ENCODE assay signal across 24 cellular contexts in the genomic region with DNA sequence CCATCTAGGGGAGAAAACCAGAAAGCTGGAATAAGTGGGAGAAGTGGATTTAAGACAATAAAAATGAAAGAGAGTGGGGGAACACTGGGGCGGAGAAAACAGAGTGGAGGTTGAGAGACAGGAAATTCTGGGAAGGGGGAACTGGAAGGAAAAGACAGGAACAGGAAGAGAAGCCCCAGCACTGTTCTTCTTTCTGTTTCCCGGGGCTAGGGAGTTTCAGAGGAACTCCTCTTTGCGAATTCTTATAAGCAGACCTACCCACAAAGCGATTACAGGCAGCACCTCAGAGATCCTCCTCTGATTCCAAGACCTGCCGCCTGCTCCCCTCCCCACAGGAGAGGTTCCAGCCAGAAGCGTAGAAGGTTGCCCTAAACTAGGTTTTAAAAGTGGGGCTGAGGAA. TPM values are rescaled to one million over a fixed set of nuclear protein-coding genes. Genes with fewer than 3 reads are reported as not detected.
DNase-seq lines count a peak whose midpoint lies in the region; ATAC-seq, FAIRE-seq and TF ChIP-seq lines count a peak whose summit lies in the region.
"Had no signal": no experiment of that assay in that cellular context is flagged by ENCODE, and none has a peak within 500 bp of the region (broad histone marks: within the 10 kb centered on the region; RNA-seq: fewer than 3 reads in every experiment).

No MANE protein-coding gene starts in this region.

- H3K27ac ChIP-seq in right lobe of liver (peak overlapping the region in 1 of 3 donors; percentile 3), HepG2 (ENCODE audit: extremely low read length, insufficient read depth, low read length) (no peak overlapping the region), lower lobe of right lung (peak overlapping the region; percentile 39), hepatocyte (no peak overlapping the region)

- H3K4me1 ChIP-seq in right lobe of liver, result peaks cover 0 to 7% (median 0%) of the 10 kb centered on the region in 4 donors
- no peaks in the 10 kb centered on the region for H3K4me1 ChIP-seq in HepG2 (ENCODE audit: insufficient read depth, low read length)
- H3K4me1 ChIP-seq in lower lobe of right lung, result peaks cover 32% of the 10 kb centered on the region
- no peaks in the 10 kb centered on the region for H3K4me1 ChIP-seq in hepatocyte (ENCODE audit: insufficient read depth)

- BruUV-seq in HepG2 (replicated peaks; lab: Mats Ljungman, UMichigan), result no TSS peak

- POLR2A ChIA-PET in HepG2 (lab: Yijun Ruan, JAX), result interaction anchor here (0.5 kb wide), 1 partner anchor 303 kb away, joined by 3 read pairs; no protein-coding TSS in a partner anchor

- CTCF ChIA-PET in HepG2 (lab: Yijun Ruan, JAX; ENCODE audit: low intra/inter-chr PET ratio, low total read pairs), result no interaction called here

- TF ChIP-seq POLR2A in right lobe of liver (IDR thresholded peaks at IDR 0.05) (no peak), HepG2 (IDR thresholded peaks at IDR 0.05; ENCODE audit: insufficient read depth in 1 of 2, low read depth in 2 of 2, low read length in 2 of 2) (no peak)

- no peak overlapping the region for H3K4me3 ChIP-seq in right lobe of liver
- H3K4me3 ChIP-seq in HepG2 (replicated peaks in 1 of 3; ENCODE audit: insufficient read depth in 1 of 3, low read depth in 2 of 3, low read length in 3 of 3), result no peak overlapping the region
- H3K4me3 ChIP-seq in lower lobe of right lung, result peak overlapping the region; percentile 5
- H3K4me3 ChIP-seq in H7 (ENCODE audit: insufficient read depth, low read depth, low read length), result no peak overlapping the region
- H3K4me3 ChIP-seq in hepatocyte, result no peak overlapping the region
- H3K4me3 ChIP-seq: lung had no signal

- H3K27me3 ChIP-seq in right lobe of liver (no peaks in the 10 kb centered on the region), HepG2 (ENCODE audit: control insufficient read depth in 1 of 2, insufficient read depth in 2 of 2, low read length in 2 of 2) (peaks cover 0 to 11% of the 10 kb centered on the region in 2 experiments; a peak in 4 of 5 replicates), lower lobe of right lung (ENCODE audit: low read depth) (no peaks in the 10 kb centered on the region), H7 (ENCODE audit: control insufficient read depth, insufficient read depth, low read length) (no peaks in the 10 kb centered on the region), hepatocyte (no peaks in the 10 kb centered on the region)

- H3K4me2 ChIP-seq in HepG2 (ENCODE audit: low read depth, low read length) (no peak overlapping the region), hepatocyte (no peak overlapping the region)

- TF ChIP-seq EP300 in HepG2 (IDR thresholded peaks at IDR 0.05; ENCODE audit: low read depth in 2 of 2, low read length in 2 of 2) (no peak), HepG2 (CRISPR knock-in tag; IDR thresholded peaks at IDR 0.05; ENCODE audit: borderline replicate concordance) (no peak)

- no peak overlapping the region for H3K4me3 Mint-ChIP-seq in T-helper 17 cell
- no peak overlapping the region for H3K4me3 Mint-ChIP-seq in type B pancreatic cell
- H3K4me3 Mint-ChIP-seq: activated CD8-positive, alpha-beta T cell treated with anti-CD3 and anti-CD28 coated beads, Interleukin-2, amount 10 ng/mL, durations not matched to agents 7 days and 5 days; activated naive CD4-positive, alpha-beta T cell treated with anti-CD3 and anti-CD28 coated beads, Interleukin-2, amount 10 ng/mL, durations not matched to agents 7 days and 5 days; activated T-cell treated with anti-CD3 and anti-CD28 coated beads, Interleukin-2, amount 50 U/mL, for 4 hours had no signal

- no peak overlapping the region for H3K9ac ChIP-seq in HepG2 (ENCODE audit: insufficient read depth, low read depth, low read length)

- H4K20me1 ChIP-seq in HepG2 (ENCODE audit: insufficient read depth, low read length) (no peaks in the 10 kb centered on the region), hepatocyte (ENCODE audit: insufficient read depth, poor library complexity, severe bottlenecking) (no peaks in the 10 kb centered on the region)

- H3K36me3 Mint-ChIP-seq in T-helper 17 cell (ENCODE audit: low read depth), result no peaks in the 10 kb centered on the region
- H3K36me3 Mint-ChIP-seq in type B pancreatic cell, result peaks cover 3% of the 10 kb centered on the region

- H3K9me3 ChIP-seq in right lobe of liver (no peaks in the 10 kb centered on the region), HepG2 (ENCODE audit: low read length) (no peaks in the 10 kb centered on the region), T-helper 17 cell (ENCODE audit: control insufficient read depth, low read length, poor library complexity, severe bottlenecking) (no peaks in the 10 kb centered on the region), lower lobe of right lung (no peaks in the 10 kb centered on the region), hepatocyte (ENCODE audit: low read depth) (no peaks in the 10 kb centered on the region)

- no peak for TF ChIP-seq CTCF in right lobe of liver (IDR thresholded peaks at IDR 0.05)
- no peak for TF ChIP-seq CTCF in HepG2 (CRISPR knock-in tag; IDR thresholded peaks at IDR 0.05)
- TF ChIP-seq CTCF in lower lobe of right lung (IDR thresholded peaks at IDR 0.05), result no peak
- TF ChIP-seq CTCF in type B pancreatic cell (conservative IDR thresholded peaks at IDR 0.05), result no peak
- TF ChIP-seq CTCF in hepatocyte (IDR thresholded peaks at IDR 0.05; ENCODE audit: poor library complexity), result no peak

- no peak for FAIRE-seq in HepG2 (lab: Jason Lieb, UNC)
- FAIRE-seq: astrocyte had no signal

- peak overlapping the region; percentile 85 for H3K27ac Mint-ChIP-seq in T-helper 17 cell
- H3K27ac Mint-ChIP-seq in type B pancreatic cell, result peak overlapping the region; percentile 5
- H3K27ac Mint-ChIP-seq: activated CD8-positive, alpha-beta T cell treated with anti-CD3 and anti-CD28 coated beads, Interleukin-2, amount 10 ng/mL, durations not matched to agents 7 days and 5 days; activated naive CD4-positive, alpha-beta T cell treated with anti-CD3 and anti-CD28 coated beads, Interleukin-2, amount 10 ng/mL, durations not matched to agents 7 days and 5 days had no signal

- H3K9me2 ChIP-seq in hepatocyte (replicated peaks; ENCODE audit: insufficient read depth), result no peaks in the 10 kb centered on the region

- H2AFZ ChIP-seq in HepG2 (ENCODE audit: low read length) (no peak overlapping the region), hepatocyte (no peak overlapping the region)

- H3K4me1 Mint-ChIP-seq in T-helper 17 cell, result peaks cover 50% of the 10 kb centered on the region
- peaks cover 11% of the 10 kb centered on the region for H3K4me1 Mint-ChIP-seq in type B pancreatic cell (ENCODE audit: unreplicated experiment)

- intact Hi-C loops in right lobe of liver (cut with DNase I) (no loop called here), HepG2 (cut with micrococcal nuclease; ENCODE audit: unreplicated experiment) (no loop called here), lower lobe of right lung (cut with DNase I) (no loop called here)

- H3K79me2 ChIP-seq in HepG2 (ENCODE audit: insufficient read depth, low read length) (no peaks in the 10 kb centered on the region), hepatocyte (peaks cover 51% of the 10 kb centered on the region)

- no peaks in the 10 kb centered on the region for H3K36me3 ChIP-seq in right lobe of liver
- H3K36me3 ChIP-seq in HepG2 (replicated peaks in 1 of 2; ENCODE audit: control insufficient read depth in 1 of 2, insufficient read depth in 2 of 2, low read length in 2 of 2), result no peaks in the 10 kb centered on the region
- H3K36me3 ChIP-seq in lower lobe of right lung, result no peaks in the 10 kb centered on the region
- H3K36me3 ChIP-seq in H7 (replicated peaks; ENCODE audit: control insufficient read depth, insufficient read depth, low read length), result no peaks in the 10 kb centered on the region
- H3K36me3 ChIP-seq in hepatocyte (replicated peaks; ENCODE audit: insufficient read depth, low read depth), result no peaks in the 10 kb centered on the region

- DNase-seq in right lobe of liver, result no peak
- no peak for DNase-seq in HepG2 (ENCODE audit: low spot score)
- DNase-seq in T-helper 17 cell, result no peak
- no peak for DNase-seq in lower lobe of right lung
- no peak for DNase-seq in type B pancreatic cell (ENCODE audit: extremely low spot score, unreplicated experiment)
- DNase-seq in H7, result no peak
- DNase-seq in hepatocyte (ENCODE audit: low spot score), result no peak
- DNase-seq: activated CD4-positive, CD25-positive, alpha-beta regulatory T cell; activated CD8-positive, alpha-beta T cell treated with anti-CD3 and anti-CD28 coated beads, Interleukin-2, amount 10 ng/mL, durations not matched to agents 7 days and 5 days; activated naive CD4-positive, alpha-beta T cell treated with anti-CD3 and anti-CD28 coated beads, Interleukin-2, amount 10 ng/mL, durations not matched to agents 7 days and 5 days; activated T-cell treated with anti-CD3 and anti-CD28 coated beads, Interleukin-2, amount 50 U/mL, for 4 hours; CD4-positive, alpha-beta memory T cell; central memory CD4-positive, alpha-beta T cell; DMS153; foreskin melanocyte; GDM1; hippocampal formation; MM.1S; NCI-H1694 treated with DMSO at 0.1 percent for 48 hours; NCI-H69; T-helper 9 cell had no signal

- TF ChIP-seq RAD21 in HepG2 (CRISPR knock-in tag; IDR thresholded peaks at IDR 0.05), result no peak

- peaks cover 4% of the 10 kb centered on the region for H3K9me3 Mint-ChIP-seq in type B pancreatic cell
- H3K9me3 Mint-ChIP-seq: activated naive CD4-positive, alpha-beta T cell treated with anti-CD3 and anti-CD28 coated beads, Interleukin-2, amount 10 ng/mL, durations not matched to agents 7 days and 5 days; activated T-cell treated with anti-CD3 and anti-CD28 coated beads, Interleukin-2, amount 50 U/mL, for 4 hours had no signal

- WGBS in right lobe of liver (ENCODE audit: insufficient coverage, low coverage, low lambda C conversion rate, missing lambda C conversion rate), result 87% methylated on average over 4 of the region's 6 CpGs
- 46% methylated on average over 6 of the region's 6 CpGs for WGBS in HepG2 (ENCODE audit: low lambda C conversion rate)
- WGBS in hepatocyte (ENCODE audit: low lambda C conversion rate, missing lambda C conversion rate), result 91% methylated on average over 6 of the region's 6 CpGs

- in situ Hi-C loops in HepG2 (cut with HindIII; ENCODE audit: extremely low pct_ligation_motif_present, low pct_unique_long_range_greater_than_20kb), result no loop called here

- ATAC-seq in right lobe of liver, result peak; percentile 26 to 56 (median 44)
- ATAC-seq in HepG2, result no peak
- ATAC-seq in T-helper 17 cell, result no peak
- no peak for ATAC-seq in lower lobe of right lung
- no peak for ATAC-seq in GM19035 (IDR thresholded peaks at IDR 0.05; ENCODE audit: unreplicated experiment)
- ATAC-seq: activated CD8-positive, alpha-beta T cell treated with anti-CD3 and anti-CD28 coated beads, Interleukin-2, amount 10 ng/mL, durations not matched to agents 7 days and 5 days; activated T-cell treated with anti-CD3 and anti-CD28 coated beads, Interleukin-2, amount 50 U/mL, for 4 hours had no signal

- H3K27me3 Mint-ChIP-seq in T-helper 17 cell, result no peaks in the 10 kb centered on the region
- H3K27me3 Mint-ChIP-seq in type B pancreatic cell, result no peaks in the 10 kb centered on the region
- H3K27me3 Mint-ChIP-seq: activated naive CD4-positive, alpha-beta T cell treated with anti-CD3 and anti-CD28 coated beads, Interleukin-2, amount 10 ng/mL, durations not matched to agents 7 days and 5 days; CD4-positive, alpha-beta memory T cell had no signal

RNA-seq across cellular contexts. Expression of gene ST3GAL5, which starts 13.2 kb away (rescaled TPM):
- total RNA-seq in right lobe of liver (10 to 100 TPM in 4 of 6 experiments, 1 to 10 TPM in 2; 8.6 to 22.2 (median 10.9) TPM), HepG2 (2016; rRNA removed; fragmentation: Illumina TruSeq; extraction: Trizol) (1.3 TPM in 2 replicates), T-helper 17 cell (10 to 100 TPM; 26.6 to 34.3 TPM), lower lobe of right lung (72.4 TPM), type B pancreatic cell (ENCODE audit: low replicate concordance) (12.9 and 16.7 TPM in 2 replicates), hepatocyte (25.6 and 36.5 TPM in 2 replicates)
- 1.4 and 2.7 TPM in 2 replicates for total RNA-seq in HepG2 (2016; cell fraction: cytosol; rRNA removed; fragmentation: Illumina TruSeq; extraction: Trizol; ENCODE audit: low read depth)
- total RNA-seq in HepG2 (2016; cell fraction: insoluble cytoplasmic fraction; rRNA removed; fragmentation: Illumina TruSeq; extraction: Trizol), result 1.3 and 1.4 TPM in 2 replicates
- total RNA-seq in HepG2 (2016; cell fraction: membrane; rRNA removed; fragmentation: Illumina TruSeq; extraction: Trizol), result 3.0 and 3.4 TPM in 2 replicates
- 1.9 and 2.0 TPM in 2 replicates for total RNA-seq in HepG2 (2016; cell fraction: nucleus; rRNA removed; fragmentation: Illumina TruSeq; extraction: Trizol)
- polyA plus RNA-seq in HepG2 (2011; rRNA removed) (2.0 and 2.1 TPM in 2 replicates), hepatocyte (24.4 and 24.7 TPM in 2 replicates)
- polyA plus RNA-seq in HepG2 (2011; cell fraction: cytosol; rRNA removed), result 0.91 and 1.9 TPM in 2 replicates
- polyA plus RNA-seq in HepG2 (2011; cell fraction: nucleus; rRNA removed), result 1.2 and 1.9 TPM in 2 replicates
- 1.2 and 1.4 TPM in 2 replicates for polyA plus RNA-seq in HepG2 (2012)
- polyA plus RNA-seq in HepG2 (2016; cell fraction: cytosol; fragmentation: Illumina TruSeq; extraction: Trizol; ENCODE audit: low read depth), result 2.0 and 2.2 TPM in 2 replicates
- 1.2 and 1.5 TPM in 2 replicates for polyA plus RNA-seq in HepG2 (2016; cell fraction: insoluble cytoplasmic fraction; fragmentation: Illumina TruSeq; extraction: Trizol; ENCODE audit: low read depth)
- 1.9 and 2.8 TPM in 2 replicates for polyA plus RNA-seq in HepG2 (2016; cell fraction: membrane; fragmentation: Illumina TruSeq; extraction: Trizol; ENCODE audit: low read depth)
- polyA plus RNA-seq in HepG2 (2016; cell fraction: nucleus; fragmentation: Illumina TruSeq; extraction: Trizol; ENCODE audit: insufficient read depth, low read depth), result 2.6 and 2.7 TPM in 2 replicates
- 1.2 and 2.0 TPM in 2 replicates for polyA minus RNA-seq in HepG2 (2011; rRNA and poly(A)+ RNA removed; ENCODE audit: low replicate concordance)
- polyA minus RNA-seq in HepG2 (2011; cell fraction: cytosol; rRNA and poly(A)+ RNA removed), result 0.97 and 1.6 TPM in 2 replicates
- polyA minus RNA-seq in HepG2 (2011; cell fraction: nucleus; rRNA and poly(A)+ RNA removed), result 5.7 and 6.5 TPM in 2 replicates
- 2.1 and 3.4 TPM in 2 replicates for total RNA-seq in H7 (2014; rRNA removed; shearing (Covaris generic))

Comparison
In these comparisons a context has a peak if more than half of its experiments do, and no peak if none do; other contexts are left out.
1. ATAC-seq: peak in right lobe of liver (4 of 4); none in HepG2 (single experiment), T-helper 17 cell (single experiment), lower lobe of right lung (0 of 2) and GM19035 (single experiment).